1 cellular context compared by ENCODE assay signal in the genomic region with DNA sequence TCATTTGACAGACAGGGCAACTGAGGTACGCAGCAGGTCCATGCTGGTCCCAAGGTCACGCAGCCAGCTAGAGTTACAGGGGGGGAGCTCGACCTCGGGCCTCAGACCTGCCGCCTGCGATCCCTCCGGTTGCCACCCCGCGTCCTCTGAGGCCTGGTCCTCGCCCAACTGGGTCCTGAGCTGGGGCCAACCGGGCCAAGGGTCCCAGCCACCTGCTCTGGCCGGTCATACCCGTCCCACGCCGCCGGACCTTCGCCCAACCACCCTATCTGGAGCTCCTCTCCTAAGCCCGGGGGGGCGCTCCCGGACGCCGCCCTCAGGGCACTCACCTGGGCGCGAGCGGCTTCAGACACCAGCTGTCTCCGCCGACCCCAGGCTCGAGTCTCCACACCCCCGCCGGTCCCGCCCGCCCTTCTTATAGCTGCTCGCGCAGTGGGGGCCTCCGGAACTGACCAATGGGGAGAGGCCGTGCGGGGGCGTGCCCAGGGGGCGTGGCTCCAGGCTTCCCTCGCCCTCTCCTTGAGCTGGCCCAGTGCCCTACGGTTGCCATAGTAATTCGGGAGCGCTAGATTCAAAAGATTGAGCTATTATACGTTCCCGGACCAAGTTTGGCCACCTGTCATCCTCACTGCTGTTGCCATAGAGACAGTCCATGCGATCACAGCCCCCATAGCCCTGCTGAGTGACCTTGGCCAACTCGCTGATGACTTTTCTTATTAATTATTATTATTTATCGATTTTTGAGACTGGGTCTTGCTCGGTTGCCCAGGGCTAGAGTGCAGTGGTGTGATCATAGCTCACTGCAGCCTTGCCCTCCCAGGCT.
A peak's percentile ranks its signal among the peaks of the same experiment; 100 is the strongest.
TF ChIP-seq lines count a peak whose summit lies in the region.

TSS of gene PLIN5 (minus strand) at position 389 of the 823 bp plus-strand sequence. CDS start 1,150 bp downstream, outside the sequence.

TF ChIP-seq in HepG2, 621 proteins besides CTCF, POLR2A, EP300 and RAD21 (continued from another document and continues in another):
- TF ChIP-seq ZFP82 (CRISPR knock-in tag; IDR thresholded peaks at IDR 0.05; ENCODE audit: borderline replicate concordance) = no peak
- peak; percentile 66 for TF ChIP-seq ZBTB7B (CRISPR knock-in tag; IDR thresholded peaks at IDR 0.05)
- TF ChIP-seq ZFY (CRISPR knock-in tag; IDR thresholded peaks at IDR 0.05) = peak; percentile 55; the same call in 1 of the 2 replicates
- TF ChIP-seq THAP7 (CRISPR knock-in tag; IDR thresholded peaks at IDR 0.05) = no peak
- no peak for TF ChIP-seq SRSF4 (IDR thresholded peaks at IDR 0.05; ENCODE audit: low read depth, low read length, poor library complexity, severe bottlenecking)
- TF ChIP-seq, protein P1, sequence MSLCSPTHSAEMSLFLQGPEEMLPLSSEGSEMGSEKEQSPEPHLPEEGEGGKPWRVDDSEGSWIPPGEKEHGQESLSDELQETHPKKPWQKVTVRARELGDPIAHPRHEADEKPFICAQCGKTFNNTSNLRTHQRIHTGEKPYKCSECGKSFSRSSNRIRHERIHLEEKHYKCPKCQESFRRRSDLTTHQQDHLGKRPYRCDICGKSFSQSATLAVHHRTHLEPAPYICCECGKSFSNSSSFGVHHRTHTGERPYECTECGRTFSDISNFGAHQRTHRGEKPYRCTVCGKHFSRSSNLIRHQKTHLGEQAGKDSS (CRISPR knock-in tag; IDR thresholded peaks at IDR 0.05; ENCODE audit: borderline replicate concordance, low read depth) = 0 out of 2 replicates have a peak, but pooled peaks have one; percentile 62
- no peak for TF ChIP-seq ZNF775 (CRISPR knock-in tag; IDR thresholded peaks at IDR 0.05; ENCODE audit: borderline replicate concordance)
- TF ChIP-seq RORA (CRISPR knock-in tag; IDR thresholded peaks at IDR 0.05) = no peak
- TF ChIP-seq KLF15 (CRISPR knock-in tag; IDR thresholded peaks at IDR 0.05; ENCODE audit: borderline replicate concordance) = peak; percentile 98; the same call in 1 of the 2 replicates
- TF ChIP-seq ZNF891 (CRISPR knock-in tag; IDR thresholded peaks at IDR 0.05) = no peak
- TF ChIP-seq, protein P2, sequence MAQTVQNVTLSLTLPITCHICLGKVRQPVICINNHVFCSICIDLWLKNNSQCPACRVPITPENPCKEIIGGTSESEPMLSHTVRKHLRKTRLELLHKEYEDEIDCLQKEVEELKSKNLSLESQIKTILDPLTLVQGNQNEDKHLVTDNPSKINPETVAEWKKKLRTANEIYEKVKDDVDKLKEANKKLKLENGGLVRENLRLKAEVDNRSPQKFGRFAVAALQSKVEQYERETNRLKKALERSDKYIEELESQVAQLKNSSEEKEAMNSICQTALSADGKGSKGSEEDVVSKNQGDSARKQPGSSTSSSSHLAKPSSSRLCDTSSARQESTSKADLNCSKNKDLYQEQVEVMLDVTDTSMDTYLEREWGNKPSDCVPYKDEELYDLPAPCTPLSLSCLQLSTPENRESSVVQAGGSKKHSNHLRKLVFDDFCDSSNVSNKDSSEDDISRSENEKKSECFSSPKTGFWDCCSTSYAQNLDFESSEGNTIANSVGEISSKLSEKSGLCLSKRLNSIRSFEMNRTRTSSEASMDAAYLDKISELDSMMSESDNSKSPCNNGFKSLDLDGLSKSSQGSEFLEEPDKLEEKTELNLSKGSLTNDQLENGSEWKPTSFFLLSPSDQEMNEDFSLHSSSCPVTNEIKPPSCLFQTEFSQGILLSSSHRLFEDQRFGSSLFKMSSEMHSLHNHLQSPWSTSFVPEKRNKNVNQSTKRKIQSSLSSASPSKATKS (CRISPR knock-in tag; IDR thresholded peaks at IDR 0.05) = no peak
- TF ChIP-seq IKZF4 (CRISPR knock-in tag; IDR thresholded peaks at IDR 0.05; ENCODE audit: borderline replicate concordance, low read depth, not compliant biosample characterization) = no peak
- no peak for TF ChIP-seq ZFP41 (CRISPR knock-in tag; IDR thresholded peaks at IDR 0.05; ENCODE audit: borderline replicate concordance)
- TF ChIP-seq GABPB1 (CRISPR knock-in tag; IDR thresholded peaks at IDR 0.05) = peak; percentile 57; the same call in 1 of the 2 replicates
- peak; percentile 47; the same call in 1 of the 2 replicates for TF ChIP-seq ZNF788 (CRISPR knock-in tag; IDR thresholded peaks at IDR 0.05; ENCODE audit: borderline replicate concordance)
- 0 out of 2 replicates have a peak, but pooled peaks have one; percentile 35 for TF ChIP-seq POLR2AphosphoS5 (IDR thresholded peaks at IDR 0.05; ENCODE audit: low read depth, low read length)
- peak; percentile 18 for TF ChIP-seq ASH2L (IDR thresholded peaks at IDR 0.05; ENCODE audit: insufficient read length, low read depth, low read length)
- TF ChIP-seq HBP1 (CRISPR knock-in tag; IDR thresholded peaks at IDR 0.05; ENCODE audit: low read depth) = no peak
- TF ChIP-seq SP140L (CRISPR knock-in tag; IDR thresholded peaks at IDR 0.05; ENCODE audit: borderline replicate concordance) = no peak
- TF ChIP-seq GPN1 (CRISPR knock-in tag; IDR thresholded peaks at IDR 0.05; ENCODE audit: borderline replicate concordance) = no peak
- TF ChIP-seq GMEB2 (CRISPR knock-in tag; IDR thresholded peaks at IDR 0.05; ENCODE audit: low read depth) = no peak
- TF ChIP-seq MXD3 (CRISPR knock-in tag; IDR thresholded peaks at IDR 0.05) = no peak
- TF ChIP-seq KLF16 (CRISPR knock-in tag; IDR thresholded peaks at IDR 0.05) = 0 out of 4 replicates have a peak, but pooled peaks of 1 of the 2 experiments have one; percentile 78
- no peak for TF ChIP-seq GATAD2A (CRISPR knock-in tag; IDR thresholded peaks at IDR 0.05)
- no peak for TF ChIP-seq ZNF20 (CRISPR knock-in tag; IDR thresholded peaks at IDR 0.05)
- no peak for TF ChIP-seq E2F1 (CRISPR knock-in tag; IDR thresholded peaks at IDR 0.05)
- TF ChIP-seq PAWR (CRISPR knock-in tag; IDR thresholded peaks at IDR 0.05; ENCODE audit: borderline replicate concordance) = no peak
- no peak; the same call in 1 of the 2 replicates for TF ChIP-seq REPIN1 (CRISPR knock-in tag; IDR thresholded peaks at IDR 0.05; ENCODE audit: borderline replicate concordance, low read depth)
- no peak for TF ChIP-seq IRX3 (CRISPR knock-in tag; IDR thresholded peaks at IDR 0.05; ENCODE audit: borderline replicate concordance, low read depth)
- no peak for TF ChIP-seq JUND (CRISPR knock-in tag; IDR thresholded peaks at IDR 0.05)
- TF ChIP-seq, protein P3, sequence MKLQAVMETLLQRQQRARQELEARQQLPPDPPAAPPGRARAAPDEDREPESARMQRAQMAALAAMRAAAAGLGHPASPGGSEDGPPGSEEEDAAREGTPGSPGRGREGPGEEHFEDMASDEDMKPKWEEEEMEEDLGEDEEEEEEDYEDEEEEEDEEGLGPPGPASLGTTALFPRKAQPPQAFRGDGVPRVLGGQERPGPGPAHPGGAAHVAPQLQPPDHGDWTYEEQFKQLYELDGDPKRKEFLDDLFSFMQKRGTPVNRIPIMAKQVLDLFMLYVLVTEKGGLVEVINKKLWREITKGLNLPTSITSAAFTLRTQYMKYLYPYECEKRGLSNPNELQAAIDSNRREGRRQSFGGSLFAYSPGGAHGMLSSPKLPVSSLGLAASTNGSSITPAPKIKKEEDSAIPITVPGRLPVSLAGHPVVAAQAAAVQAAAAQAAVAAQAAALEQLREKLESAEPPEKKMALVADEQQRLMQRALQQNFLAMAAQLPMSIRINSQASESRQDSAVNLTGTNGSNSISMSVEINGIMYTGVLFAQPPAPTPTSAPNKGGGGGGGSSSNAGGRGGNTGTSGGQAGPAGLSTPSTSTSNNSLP (IDR thresholded peaks at IDR 0.05; ENCODE audit: low read depth, low read length) = peak; percentile 72; the same call in 1 of the 2 replicates
- no peak for TF ChIP-seq ZNF777 (CRISPR knock-in tag; IDR thresholded peaks at IDR 0.05)
- no peak for TF ChIP-seq ZNF772 (CRISPR knock-in tag; IDR thresholded peaks at IDR 0.05)
- no peak for TF ChIP-seq SPEN (CRISPR knock-in tag; IDR thresholded peaks at IDR 0.05; ENCODE audit: low read depth)
- TF ChIP-seq, protein P4, sequence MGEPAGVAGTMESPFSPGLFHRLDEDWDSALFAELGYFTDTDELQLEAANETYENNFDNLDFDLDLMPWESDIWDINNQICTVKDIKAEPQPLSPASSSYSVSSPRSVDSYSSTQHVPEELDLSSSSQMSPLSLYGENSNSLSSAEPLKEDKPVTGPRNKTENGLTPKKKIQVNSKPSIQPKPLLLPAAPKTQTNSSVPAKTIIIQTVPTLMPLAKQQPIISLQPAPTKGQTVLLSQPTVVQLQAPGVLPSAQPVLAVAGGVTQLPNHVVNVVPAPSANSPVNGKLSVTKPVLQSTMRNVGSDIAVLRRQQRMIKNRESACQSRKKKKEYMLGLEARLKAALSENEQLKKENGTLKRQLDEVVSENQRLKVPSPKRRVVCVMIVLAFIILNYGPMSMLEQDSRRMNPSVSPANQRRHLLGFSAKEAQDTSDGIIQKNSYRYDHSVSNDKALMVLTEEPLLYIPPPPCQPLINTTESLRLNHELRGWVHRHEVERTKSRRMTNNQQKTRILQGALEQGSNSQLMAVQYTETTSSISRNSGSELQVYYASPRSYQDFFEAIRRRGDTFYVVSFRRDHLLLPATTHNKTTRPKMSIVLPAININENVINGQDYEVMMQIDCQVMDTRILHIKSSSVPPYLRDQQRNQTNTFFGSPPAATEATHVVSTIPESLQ (CRISPR knock-in tag; conservative IDR thresholded peaks at IDR 0.05) = no peak
- TF ChIP-seq ZNF598 (CRISPR knock-in tag; IDR thresholded peaks at IDR 0.05; ENCODE audit: borderline replicate concordance) = no peak
- 0 out of 2 replicates have a peak, but pooled peaks have one; percentile 16 for TF ChIP-seq KDM6A (CRISPR knock-in tag; IDR thresholded peaks at IDR 0.05; ENCODE audit: low read depth)
- TF ChIP-seq ZKSCAN5 (CRISPR knock-in tag; IDR thresholded peaks at IDR 0.05) = no peak
- TF ChIP-seq ZNF251 (CRISPR knock-in tag; IDR thresholded peaks at IDR 0.05) = no peak
- no peak for TF ChIP-seq ZNF382 (CRISPR knock-in tag; IDR thresholded peaks at IDR 0.05; ENCODE audit: borderline replicate concordance)
- no peak for TF ChIP-seq ZNF253 (CRISPR knock-in tag; IDR thresholded peaks at IDR 0.05; ENCODE audit: borderline replicate concordance)
- TF ChIP-seq PRDM4 (CRISPR knock-in tag; IDR thresholded peaks at IDR 0.05; ENCODE audit: borderline replicate concordance) = no peak
- TF ChIP-seq, protein P5, sequence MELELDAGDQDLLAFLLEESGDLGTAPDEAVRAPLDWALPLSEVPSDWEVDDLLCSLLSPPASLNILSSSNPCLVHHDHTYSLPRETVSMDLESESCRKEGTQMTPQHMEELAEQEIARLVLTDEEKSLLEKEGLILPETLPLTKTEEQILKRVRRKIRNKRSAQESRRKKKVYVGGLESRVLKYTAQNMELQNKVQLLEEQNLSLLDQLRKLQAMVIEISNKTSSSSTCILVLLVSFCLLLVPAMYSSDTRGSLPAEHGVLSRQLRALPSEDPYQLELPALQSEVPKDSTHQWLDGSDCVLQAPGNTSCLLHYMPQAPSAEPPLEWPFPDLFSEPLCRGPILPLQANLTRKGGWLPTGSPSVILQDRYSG (CRISPR knock-in tag; IDR thresholded peaks at IDR 0.05) = no peak
